In genomic region chr5:141524604-141525597, GRCh38 we compare ENCODE assay signal across 8 cellular contexts. TPM values are rescaled to one million over a fixed set of nuclear protein-coding genes. Genes with fewer than 3 reads are reported as not detected.
DNase-seq lines count a peak whose midpoint lies in the region; ATAC-seq, FAIRE-seq and TF ChIP-seq lines count a peak whose summit lies in the region.

No MANE protein-coding gene starts in this region.

- H3K4me3 ChIP-seq in dorsolateral prefrontal cortex, result peak overlapping the region in 41 of 59 donors; percentile 1 to 47 (median 27)
- no peak overlapping the region for H3K4me3 ChIP-seq in HepG2 (replicated peaks in 1 of 3; ENCODE audit: insufficient read depth in 1 of 3, low read depth in 2 of 3, low read length in 3 of 3)

- peak overlapping the region; percentile 10 for H3K27ac Mint-ChIP-seq in activated CD4-positive, alpha-beta T cell treated with anti-CD3 and anti-CD28 coated beads, Interleukin-2, amount 10 ng/mL, durations not matched to agents 24 days and 14 days

- no peak overlapping the region for H3K4me2 ChIP-seq in HepG2 (ENCODE audit: low read depth, low read length)

- peak; percentile 67 for DNase-seq in NCI-H345 treated with DMSO at 0.1 percent for 48 hours (lab: John Stamatoyannopoulos, UW; ENCODE audit: unreplicated experiment)
- peak; percentile 85 for DNase-seq in activated CD4-positive, alpha-beta T cell treated with anti-CD3 and anti-CD28 coated beads, Interleukin-2, amount 10 ng/mL, durations not matched to agents 24 days and 14 days
- peak; percentile 60 to 92 (median 83) for DNase-seq in dorsolateral prefrontal cortex
- DNase-seq in HepG2 (ENCODE audit: low spot score), result peak; percentile 85
- DNase-seq in stimulated activated CD4-positive, alpha-beta T cell treated with anti-CD3 and anti-CD28 coated beads, Interleukin-4, amount 100 ng/mL, for 4 hours, result peak; percentile 35 to 47

- H3K27me3 ChIP-seq in dorsolateral prefrontal cortex (peaks cover 0 to 9% (median 0%) of the 10 kb centered on the region in 45 donors), HepG2 (ENCODE audit: control insufficient read depth in 1 of 2, insufficient read depth in 2 of 2, low read length in 2 of 2) (no peaks in the 10 kb centered on the region)

- FAIRE-seq in HepG2 (lab: Jason Lieb, UNC), result peak; percentile 95

- H3K4me3 Mint-ChIP-seq in activated CD4-positive, alpha-beta T cell treated with anti-CD3 and anti-CD28 coated beads, Interleukin-2, amount 10 ng/mL, durations not matched to agents 24 days and 14 days, result no peak overlapping the region

- no peaks in the 10 kb centered on the region for H3K79me2 ChIP-seq in HepG2 (ENCODE audit: insufficient read depth, low read length)

- WGBS in HepG2 (ENCODE audit: low lambda C conversion rate), result 51% methylated on average over 11 of the region's 12 CpGs

- H3K4me1 ChIP-seq in HepG2 (ENCODE audit: insufficient read depth, low read length), result peaks cover 50% of the 10 kb centered on the region

- H3K36me3 Mint-ChIP-seq in activated CD4-positive, alpha-beta T cell treated with anti-CD3 and anti-CD28 coated beads, Interleukin-2, amount 10 ng/mL, durations not matched to agents 24 days and 14 days (ENCODE audit: low read depth), result peaks cover 78% of the 10 kb centered on the region

- TF ChIP-seq EP300 in HepG2 (IDR thresholded peaks at IDR 0.05; ENCODE audit: low read depth in 2 of 2, low read length in 2 of 2) (peak; percentile 8 to 48; a peak in 1 of 4 replicates), HepG2 (CRISPR knock-in tag; IDR thresholded peaks at IDR 0.05; ENCODE audit: borderline replicate concordance) (no peak)

- no TSS peak for BruUV-seq in HepG2 (replicated peaks; lab: Mats Ljungman, UMichigan)

- TF ChIP-seq CTCF in C4-2B (conservative IDR thresholded peaks at IDR 0.05), result peak; percentile 100
- peak in 55 of 56 donors; percentile 99 to 100 (median 100) for TF ChIP-seq CTCF in dorsolateral prefrontal cortex (IDR thresholded peaks at IDR 0.05 in 54 of 56, conservative IDR thresholded peaks at IDR 0.05 in 2 of 56; ENCODE audit: low read depth in 1 of 56, partially characterized antibody in 56 of 56)
- peak; percentile 99 for TF ChIP-seq CTCF in HepG2 (CRISPR knock-in tag; IDR thresholded peaks at IDR 0.05)

- H4K20me1 ChIP-seq in HepG2 (ENCODE audit: insufficient read depth, low read length), result peaks cover 5% of the 10 kb centered on the region; the same call in 1 of the 2 replicates

- peaks cover 29% of the 10 kb centered on the region for H3K4me1 Mint-ChIP-seq in activated CD4-positive, alpha-beta T cell treated with anti-CD3 and anti-CD28 coated beads, Interleukin-2, amount 10 ng/mL, durations not matched to agents 24 days and 14 days

- H3K27ac ChIP-seq in C4-2B (no peak overlapping the region), dorsolateral prefrontal cortex (peak overlapping the region in 58 of 59 donors; percentile 8 to 96 (median 78)), HepG2 (ENCODE audit: extremely low read length, insufficient read depth, low read length) (peak overlapping the region; percentile 34)

- intact Hi-C loops in activated CD4-positive, alpha-beta T cell treated with anti-CD3 and anti-CD28 coated beads, Interleukin-2, amount 10 ng/mL, durations not matched to agents 24 days and 14 days (cut with micrococcal nuclease), result loop anchor here (2.0 kb wide), 3 partner anchors 32 to 112 kb away; partner anchors contain the start of genes PCDHGA10 and PCDHGA11
- intact Hi-C loops in dorsolateral prefrontal cortex (cut with DNase I) (loop anchor here (2.0 to 10.0 kb wide), 5 partner anchors 32 to 110 kb away; partner anchors contain the start of genes PCDHGA10 (in 1 of the 2), PCDHGB7 (in 1 of the 2), PCDHGC4 (in 1 of the 2) and PCDHGC5 (in 1 of the 2)), HepG2 (cut with micrococcal nuclease; ENCODE audit: unreplicated experiment) (loop anchor here (1.0 to 10.0 kb wide), 3 partner anchors 108 to 303 kb away; partner anchors contain the start of genes PCDHB14, PCDHGA4, PCDHGB1 and PCDHGB2)

- ATAC-seq in GM19328 (IDR thresholded peaks at IDR 0.05; ENCODE audit: unreplicated experiment), result peak; percentile 53
- peak; percentile 80 for ATAC-seq in HG03378 (IDR thresholded peaks at IDR 0.05; ENCODE audit: unreplicated experiment)
- ATAC-seq in HepG2, result peak; percentile 98

- H2AFZ ChIP-seq in HepG2 (ENCODE audit: low read length), result no peak overlapping the region

- no peaks in the 10 kb centered on the region for H3K27me3 Mint-ChIP-seq in activated CD4-positive, alpha-beta T cell treated with anti-CD3 and anti-CD28 coated beads, Interleukin-2, amount 10 ng/mL, durations not matched to agents 24 days and 14 days

- H3K9me3 ChIP-seq in HepG2 (ENCODE audit: low read length), result no peaks in the 10 kb centered on the region

- CTCF ChIA-PET in HepG2 (lab: Yijun Ruan, JAX; ENCODE audit: low intra/inter-chr PET ratio, low total read pairs), result interaction anchor here (0.7 to 2.2 kb wide), 13 partner anchors 13 to 430 kb away, joined by 3 to 13 read pairs (median 5); partner anchors contain the start of genes PCDHB14, PCDHB2, PCDHGA1 and PCDHGA10

- no peak overlapping the region for H3K9ac ChIP-seq in HepG2 (ENCODE audit: insufficient read depth, low read depth, low read length)

- POLR2A ChIA-PET in HepG2 (lab: Yijun Ruan, JAX), result interaction anchor here (0.6 to 0.7 kb wide), 2 partner anchors 204 to 497 kb away, joined by 3 read pairs; partner anchors contain the start of gene TAF7

- no peaks in the 10 kb centered on the region for H3K9me3 Mint-ChIP-seq in activated CD4-positive, alpha-beta T cell treated with anti-CD3 and anti-CD28 coated beads, Interleukin-2, amount 10 ng/mL, durations not matched to agents 24 days and 14 days

- no peak for TF ChIP-seq POLR2A in HepG2 (IDR thresholded peaks at IDR 0.05; ENCODE audit: insufficient read depth in 1 of 2, low read depth in 2 of 2, low read length in 2 of 2)

- TF ChIP-seq RAD21 in HepG2 (CRISPR knock-in tag; IDR thresholded peaks at IDR 0.05), result peak; percentile 90

- in situ Hi-C loops in HepG2 (cut with HindIII; ENCODE audit: extremely low pct_ligation_motif_present, low pct_unique_long_range_greater_than_20kb), result loop anchor here (5.0 to 10.0 kb wide), 2 partner anchors 108 to 170 kb away; partner anchors contain the start of genes PCDHGA4, PCDHGB1, PCDHGB2 and PCDHGB7

- H3K36me3 ChIP-seq in HepG2 (replicated peaks in 1 of 2; ENCODE audit: control insufficient read depth in 1 of 2, insufficient read depth in 2 of 2, low read length in 2 of 2), result peaks cover 38 to 78% of the 10 kb centered on the region in 2 experiments

RNA-seq across cellular contexts. Expression of gene PCDHGC5, which starts 36.0 kb away (rescaled TPM):
- not detected in 2 replicates for total RNA-seq in activated CD4-positive, alpha-beta T cell treated with anti-CD3 and anti-CD28 coated beads, Interleukin-2, amount 10 ng/mL, durations not matched to agents 24 days and 14 days
- total RNA-seq in dorsolateral prefrontal cortex, result 10 to 100 TPM; 21.8 to 82.1 (median 50.7) TPM
- total RNA-seq in HepG2 (2016; rRNA removed; fragmentation: Illumina TruSeq; extraction: Trizol), result not detected in 2 replicates
- total RNA-seq in HepG2 (2016; cell fraction: cytosol; rRNA removed; fragmentation: Illumina TruSeq; extraction: Trizol; ENCODE audit: low read depth), result not detected in 2 replicates
- 0.06 TPM in 1 of 2 replicates, not detected in the other for total RNA-seq in HepG2 (2016; cell fraction: insoluble cytoplasmic fraction; rRNA removed; fragmentation: Illumina TruSeq; extraction: Trizol)
- not detected in 2 replicates for total RNA-seq in HepG2 (2016; cell fraction: membrane; rRNA removed; fragmentation: Illumina TruSeq; extraction: Trizol)
- total RNA-seq in HepG2 (2016; cell fraction: nucleus; rRNA removed; fragmentation: Illumina TruSeq; extraction: Trizol), result 0.13 TPM in 1 of 2 replicates, not detected in the other
- 0.03 TPM in 1 of 2 replicates, not detected in the other for polyA plus RNA-seq in HepG2 (2011; rRNA removed)
- not detected in 2 replicates for polyA plus RNA-seq in HepG2 (2011; cell fraction: cytosol; rRNA removed)
- polyA plus RNA-seq in HepG2 (2011; cell fraction: nucleus; rRNA removed), result 0.21 and 0.23 TPM in 2 replicates
- polyA plus RNA-seq in HepG2 (2012), result not detected in 2 replicates
- polyA plus RNA-seq in HepG2 (2016; cell fraction: cytosol; fragmentation: Illumina TruSeq; extraction: Trizol; ENCODE audit: low read depth), result not detected in 2 replicates
- not detected in 2 replicates for polyA plus RNA-seq in HepG2 (2016; cell fraction: insoluble cytoplasmic fraction; fragmentation: Illumina TruSeq; extraction: Trizol; ENCODE audit: low read depth)
- polyA plus RNA-seq in HepG2 (2016; cell fraction: membrane; fragmentation: Illumina TruSeq; extraction: Trizol; ENCODE audit: low read depth), result not detected in 2 replicates
- polyA plus RNA-seq in HepG2 (2016; cell fraction: nucleus; fragmentation: Illumina TruSeq; extraction: Trizol; ENCODE audit: insufficient read depth, low read depth), result 0.25 TPM in 1 of 2 replicates, not detected in the other
- polyA minus RNA-seq in HepG2 (2011; rRNA and poly(A)+ RNA removed; ENCODE audit: low replicate concordance), result 0.74 TPM in 1 of 2 replicates, not detected in the other
- polyA minus RNA-seq in HepG2 (2011; cell fraction: cytosol; rRNA and poly(A)+ RNA removed), result not detected in 2 replicates
- 0.37 and 0.39 TPM in 2 replicates for polyA minus RNA-seq in HepG2 (2011; cell fraction: nucleus; rRNA and poly(A)+ RNA removed)

RNA-seq across cellular contexts. Expression of gene PCDHGC4, which starts 40.1 kb away (rescaled TPM):
- not detected in 2 replicates for total RNA-seq in activated CD4-positive, alpha-beta T cell treated with anti-CD3 and anti-CD28 coated beads, Interleukin-2, amount 10 ng/mL, durations not matched to agents 24 days and 14 days
- 10 to 100 TPM in 118 of 120 experiments, 1 to 10 TPM in 2; 9.0 to 35.3 (median 19.4) TPM for total RNA-seq in dorsolateral prefrontal cortex
- total RNA-seq in HepG2 (2016; rRNA removed; fragmentation: Illumina TruSeq; extraction: Trizol), result 0.07 TPM in 1 of 2 replicates, not detected in the other
- total RNA-seq in HepG2 (2016; cell fraction: cytosol; rRNA removed; fragmentation: Illumina TruSeq; extraction: Trizol; ENCODE audit: low read depth), result not detected in 2 replicates
- 0.11 TPM in 1 of 2 replicates, not detected in the other for total RNA-seq in HepG2 (2016; cell fraction: insoluble cytoplasmic fraction; rRNA removed; fragmentation: Illumina TruSeq; extraction: Trizol)
- not detected in 2 replicates for total RNA-seq in HepG2 (2016; cell fraction: membrane; rRNA removed; fragmentation: Illumina TruSeq; extraction: Trizol)
- total RNA-seq in HepG2 (2016; cell fraction: nucleus; rRNA removed; fragmentation: Illumina TruSeq; extraction: Trizol), result 0.44 and 0.47 TPM in 2 replicates
- 0.10 TPM in 1 of 2 replicates, not detected in the other for polyA plus RNA-seq in HepG2 (2011; rRNA removed)
- not detected in 2 replicates for polyA plus RNA-seq in HepG2 (2011; cell fraction: cytosol; rRNA removed)
- 0.07 and 0.11 TPM in 2 replicates for polyA plus RNA-seq in HepG2 (2011; cell fraction: nucleus; rRNA removed)
- polyA plus RNA-seq in HepG2 (2012), result not detected in 2 replicates
- not detected in 2 replicates for polyA plus RNA-seq in HepG2 (2016; cell fraction: cytosol; fragmentation: Illumina TruSeq; extraction: Trizol; ENCODE audit: low read depth)
- polyA plus RNA-seq in HepG2 (2016; cell fraction: insoluble cytoplasmic fraction; fragmentation: Illumina TruSeq; extraction: Trizol; ENCODE audit: low read depth), result not detected in 2 replicates
- polyA plus RNA-seq in HepG2 (2016; cell fraction: membrane; fragmentation: Illumina TruSeq; extraction: Trizol; ENCODE audit: low read depth), result not detected in 2 replicates
- polyA plus RNA-seq in HepG2 (2016; cell fraction: nucleus; fragmentation: Illumina TruSeq; extraction: Trizol; ENCODE audit: insufficient read depth, low read depth), result not detected in 2 replicates
- polyA minus RNA-seq in HepG2 (2011; rRNA and poly(A)+ RNA removed; ENCODE audit: low replicate concordance), result 0.21 and 0.34 TPM in 2 replicates
- polyA minus RNA-seq in HepG2 (2011; cell fraction: cytosol; rRNA and poly(A)+ RNA removed), result not detected in 2 replicates
- polyA minus RNA-seq in HepG2 (2011; cell fraction: nucleus; rRNA and poly(A)+ RNA removed), result 0.39 and 0.99 TPM in 2 replicates

RNA-seq across cellular contexts. Expression of gene PCDHGC3, which starts 49.1 kb away (rescaled TPM):
- 0.24 and 0.58 TPM in 2 replicates for total RNA-seq in activated CD4-positive, alpha-beta T cell treated with anti-CD3 and anti-CD28 coated beads, Interleukin-2, amount 10 ng/mL, durations not matched to agents 24 days and 14 days
- 100 to 1,000 TPM in 119 of 120 experiments, 10 to 100 TPM in 1; 96.7 to 415 (median 161) TPM for total RNA-seq in dorsolateral prefrontal cortex
- 0.20 and 0.21 TPM in 2 replicates for total RNA-seq in HepG2 (2016; rRNA removed; fragmentation: Illumina TruSeq; extraction: Trizol)
- not detected in 2 replicates for total RNA-seq in HepG2 (2016; cell fraction: cytosol; rRNA removed; fragmentation: Illumina TruSeq; extraction: Trizol; ENCODE audit: low read depth)
- total RNA-seq in HepG2 (2016; cell fraction: insoluble cytoplasmic fraction; rRNA removed; fragmentation: Illumina TruSeq; extraction: Trizol), result 0.15 and 0.80 TPM in 2 replicates
- total RNA-seq in HepG2 (2016; cell fraction: membrane; rRNA removed; fragmentation: Illumina TruSeq; extraction: Trizol), result 0.22 and 0.34 TPM in 2 replicates
- total RNA-seq in HepG2 (2016; cell fraction: nucleus; rRNA removed; fragmentation: Illumina TruSeq; extraction: Trizol), result 0.63 and 0.87 TPM in 2 replicates
- 0.20 and 0.30 TPM in 2 replicates for polyA plus RNA-seq in HepG2 (2011; rRNA removed)
- 0.11 and 0.19 TPM in 2 replicates for polyA plus RNA-seq in HepG2 (2011; cell fraction: cytosol; rRNA removed)
- polyA plus RNA-seq in HepG2 (2011; cell fraction: nucleus; rRNA removed), result 0.21 and 0.23 TPM in 2 replicates
- 0.11 and 0.71 TPM in 2 replicates for polyA plus RNA-seq in HepG2 (2012)
- 0.09 and 0.20 TPM in 2 replicates for polyA plus RNA-seq in HepG2 (2016; cell fraction: cytosol; fragmentation: Illumina TruSeq; extraction: Trizol; ENCODE audit: low read depth)
- 0.51 and 0.79 TPM in 2 replicates for polyA plus RNA-seq in HepG2 (2016; cell fraction: insoluble cytoplasmic fraction; fragmentation: Illumina TruSeq; extraction: Trizol; ENCODE audit: low read depth)
- 0.39 and 0.57 TPM in 2 replicates for polyA plus RNA-seq in HepG2 (2016; cell fraction: membrane; fragmentation: Illumina TruSeq; extraction: Trizol; ENCODE audit: low read depth)
- polyA plus RNA-seq in HepG2 (2016; cell fraction: nucleus; fragmentation: Illumina TruSeq; extraction: Trizol; ENCODE audit: insufficient read depth, low read depth), result 3.5 and 4.2 TPM in 2 replicates
- 0.24 TPM in 1 of 2 replicates, not detected in the other for polyA minus RNA-seq in HepG2 (2011; rRNA and poly(A)+ RNA removed; ENCODE audit: low replicate concordance)
- 0.20 TPM in 1 of 2 replicates, not detected in the other for polyA minus RNA-seq in HepG2 (2011; cell fraction: cytosol; rRNA and poly(A)+ RNA removed)
- polyA minus RNA-seq in HepG2 (2011; cell fraction: nucleus; rRNA and poly(A)+ RNA removed), result 0.77 and 0.87 TPM in 2 replicates

Comparison
In these comparisons a context has a peak if more than half of its experiments do, and no peak if none do; other contexts are left out.
1. H3K4me3 ChIP-seq: peak in dorsolateral prefrontal cortex (41 of 59); none in HepG2 (0 of 3).
2. RNA of gene PCDHGC5, which starts 36.0 kb away (total RNA-seq): 21.8 to 82.1 TPM in dorsolateral prefrontal cortex; not detected in activated CD4-positive, alpha-beta T cell treated with anti-CD3 and anti-CD28 coated beads, Interleukin-2, amount 10 ng/mL, durations not matched to agents 24 days and 14 days and 0.06 to 0.13 TPM in HepG2; every median in the first group is over 10 times any median in the second.
3. RNA of gene PCDHGC3, which starts 49.1 kb away (total RNA-seq): 96.7 to 415 TPM in dorsolateral prefrontal cortex; 0.24 to 0.58 TPM in activated CD4-positive, alpha-beta T cell treated with anti-CD3 and anti-CD28 coated beads, Interleukin-2, amount 10 ng/mL, durations not matched to agents 24 days and 14 days and 0.15 to 0.87 TPM in HepG2; every median in the first group is over 10 times any median in the second.
4. Peak in every context shown above with its lines, with median percentiles within 50 percentile points of each other: CTCF ChIP-seq, ATAC-seq and DNase-seq.